Comparison of ENCODE assay signal across 12 cellular contexts in genomic region chr2:215505044-215505786, GRCh38.
DNase-seq lines count a peak whose midpoint lies in the region; ATAC-seq and TF ChIP-seq lines count a peak whose summit lies in the region.
"Had no signal": no experiment of that assay in that cellular context is flagged by ENCODE, and none has a peak within 500 bp of the region (broad histone marks: within the 10 kb centered on the region; RNA-seq: fewer than 3 reads in every experiment).

No MANE protein-coding gene starts in this region.

- peaks cover 59% of the 10 kb centered on the region for H3K4me1 ChIP-seq in ACC112 (ENCODE audit: control insufficient read depth, insufficient read depth, low read length, unreplicated experiment)
- peaks cover 11% of the 10 kb centered on the region for H3K4me1 ChIP-seq in body of pancreas
- peaks cover 0 to 29% (median 22%) of the 10 kb centered on the region in 4 donors for H3K4me1 ChIP-seq in liver (ENCODE audit: control insufficient read depth in 4 of 4, insufficient read depth in 4 of 4, low read length in 3 of 4)
- H3K4me1 ChIP-seq: neural progenitor cell had no signal

- no peaks in the 10 kb centered on the region for H3K36me3 ChIP-seq in ACC112 (ENCODE audit: insufficient read depth, low read length)
- H3K36me3 ChIP-seq in body of pancreas (replicated peaks in 1 of 2; ENCODE audit: insufficient read depth in 1 of 2, low read depth in 2 of 2) = no peaks in the 10 kb centered on the region
- H3K36me3 ChIP-seq in liver (ENCODE audit: control insufficient read depth in 4 of 4, insufficient read depth in 3 of 4, low read depth in 1 of 4, low read length in 3 of 4) = no peaks in the 10 kb centered on the region
- H3K36me3 ChIP-seq: neural progenitor cell had no signal

- intact Hi-C loops in body of pancreas (cut with DNase I) = no loop called here

- ATAC-seq in body of pancreas (peak; percentile 96), GM19395 (IDR thresholded peaks at IDR 0.05; ENCODE audit: unreplicated experiment) (no peak), HG03280 (IDR thresholded peaks at IDR 0.05; ENCODE audit: unreplicated experiment) (no peak), HG03354 (IDR thresholded peaks at IDR 0.05; ENCODE audit: poor library complexity, severe bottlenecking, unreplicated experiment) (no peak)

- peak overlapping the region; percentile 28 for H3K4me3 ChIP-seq in ACC112 (ENCODE audit: low read depth, low read length)
- H3K4me3 ChIP-seq in body of pancreas = no peak overlapping the region
- peak overlapping the region; percentile 26 to 44 (median 33) for H3K4me3 ChIP-seq in liver (ENCODE audit: low read depth in 1 of 3, low read length in 3 of 3)
- H3K4me3 ChIP-seq: neural progenitor cell had no signal

- H3K27me3 ChIP-seq in ACC112 (ENCODE audit: insufficient read depth, low read length) = no peaks in the 10 kb centered on the region
- no peaks in the 10 kb centered on the region for H3K27me3 ChIP-seq in body of pancreas
- no peaks in the 10 kb centered on the region for H3K27me3 ChIP-seq in liver (ENCODE audit: control insufficient read depth in 4 of 4, insufficient read depth in 4 of 4, low read length in 3 of 4)
- H3K27me3 ChIP-seq: neural progenitor cell had no signal

- peak overlapping the region in 1 of 2 donors; percentile 23 for H3K9ac ChIP-seq in liver (ENCODE audit: low read depth in 1 of 2, low read length in 2 of 2)
- H3K9ac ChIP-seq: neural progenitor cell had no signal

- WGBS in body of pancreas, 2 donors = 36 to 42% methylated on average over 4 of the region's 4 CpGs
- WGBS in liver = 21% methylated on average over 4 of the region's 4 CpGs

- no peak for TF ChIP-seq POLR2A in body of pancreas (IDR thresholded peaks at IDR 0.05)

- TF ChIP-seq CTCF in body of pancreas (IDR thresholded peaks at IDR 0.05) = no peak
- no peak for TF ChIP-seq CTCF in liver (IDR thresholded peaks at IDR 0.05; ENCODE audit: low read depth, low read length, missing input control)

- no peaks in the 10 kb centered on the region for H3K9me3 ChIP-seq in body of pancreas
- H3K9me3 ChIP-seq in liver (ENCODE audit: control insufficient read depth in 4 of 4, low read length in 3 of 4) = no peaks in the 10 kb centered on the region

- H2AFZ ChIP-seq in ACC112 (ENCODE audit: low read length, unreplicated experiment) = peak overlapping the region; percentile 49
- H2AFZ ChIP-seq: neural progenitor cell had no signal

- no peaks in the 10 kb centered on the region for H3K79me2 ChIP-seq in ACC112 (ENCODE audit: control insufficient read depth, insufficient read depth, low read length, unreplicated experiment)

- peak; percentile 38 to 45 for TF ChIP-seq RAD21 in liver (IDR thresholded peaks at IDR 0.05)

- peak; percentile 53 for DNase-seq in M059J (ENCODE audit: low read depth)
- DNase-seq in body of pancreas = peak; percentile 20 to 69 (median 44)
- DNase-seq in glomerular visceral epithelial cell (ENCODE audit: extremely low spot score) = no peak
- DNase-seq: activated naive CD4-positive, alpha-beta T cell treated with anti-CD3 and anti-CD28 coated beads for 36 hours; NCI-H2227 treated with DMSO at 0.1 percent for 48 hours; trophoblast cell had no signal

- H3K27ac ChIP-seq in ACC112 (ENCODE audit: low read depth, low read length) = peak overlapping the region; percentile 97
- no peak overlapping the region for H3K27ac ChIP-seq in body of pancreas
- H3K27ac ChIP-seq in liver (ENCODE audit: low read depth in 1 of 2, low read length in 2 of 2) = peak overlapping the region; percentile 57 to 83
- H3K27ac ChIP-seq: neural progenitor cell had no signal

TF ChIP-seq in liver, 16 proteins besides CTCF, POLR2A, EP300 and RAD21:
- peak; percentile 19 for TF ChIP-seq YY1 (IDR thresholded peaks at IDR 0.05)
- peak; percentile 57 for TF ChIP-seq ZBTB33 (IDR thresholded peaks at IDR 0.05)
- TF ChIP-seq MAX (IDR thresholded peaks at IDR 0.05) = peak; percentile 37
- peak; percentile 76 for TF ChIP-seq SP1 (IDR thresholded peaks at IDR 0.05)
- no peak for TF ChIP-seq FOXA2 (IDR thresholded peaks at IDR 0.05)
- TF ChIP-seq JUND (IDR thresholded peaks at IDR 0.05) = peak; percentile 57 to 78
- TF ChIP-seq EGR1 (IDR thresholded peaks at IDR 0.05; ENCODE audit: low read depth in 2 of 2) = peak in 1 of 2 donors; percentile 16
- peak; percentile 93 to 94 for TF ChIP-seq HNF4A (conservative IDR thresholded peaks at IDR 0.05)
- peak; percentile 41 for TF ChIP-seq TAF1 (conservative IDR thresholded peaks at IDR 0.05)
- TF ChIP-seq HNF4G (IDR thresholded peaks at IDR 0.05) = peak; percentile 85
- TF ChIP-seq GABPA (IDR thresholded peaks at IDR 0.05 in 1 of 2, conservative IDR thresholded peaks at IDR 0.05 in 1 of 2) = no peak
- TF ChIP-seq REST (IDR thresholded peaks at IDR 0.05) = peak; percentile 38
- no peak for TF ChIP-seq ATF3 (IDR thresholded peaks at IDR 0.05)
- peak; percentile 91 to 94 for TF ChIP-seq RXRA (IDR thresholded peaks at IDR 0.05)
- TF ChIP-seq FOXA1 (IDR thresholded peaks at IDR 0.05) = no peak
- peak; percentile 8 for TF ChIP-seq NR2F2 (IDR thresholded peaks at IDR 0.05)

Comparison
In these comparisons a context has a peak if more than half of its experiments do, and no peak if none do; other contexts are left out.
1. H3K27ac ChIP-seq: peak in ACC112 (single experiment) and liver (2 of 2); none in body of pancreas (0 of 4).
2. H3K4me3 ChIP-seq: peak in ACC112 (single experiment) and liver (3 of 3); none in body of pancreas (0 of 2).